ENCODE assay signal across 9 cellular contexts in the genomic region with DNA sequence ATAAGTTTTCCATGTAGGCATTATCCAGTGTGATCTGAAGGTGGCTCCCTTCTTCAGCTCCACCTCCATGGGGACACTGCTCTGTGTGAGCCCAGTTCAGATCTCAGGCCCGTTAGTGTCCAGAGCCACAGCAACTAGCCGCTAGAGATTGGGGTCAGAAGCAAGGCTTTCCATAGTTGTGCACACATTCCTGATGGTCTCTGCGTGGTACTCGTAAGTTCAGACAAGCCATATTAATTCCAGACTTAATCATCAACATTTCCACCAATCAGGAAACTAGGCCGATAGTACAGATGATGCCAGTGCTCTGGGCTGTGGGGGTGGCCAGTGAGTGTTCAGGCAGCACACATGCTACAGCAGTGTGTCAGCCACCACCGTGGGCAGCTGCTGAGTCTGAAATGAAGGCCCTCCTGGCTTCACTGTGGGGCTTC. TPM values are rescaled to one million over a fixed set of nuclear protein-coding genes. Genes with fewer than 3 reads are reported as not detected.
DNase-seq lines count a peak whose midpoint lies in the region; ATAC-seq and TF ChIP-seq lines count a peak whose summit lies in the region.
"Had no signal": no experiment of that assay in that cellular context is flagged by ENCODE, and none has a peak within 500 bp of the region (broad histone marks: within the 10 kb centered on the region; RNA-seq: fewer than 3 reads in every experiment).

No MANE protein-coding gene starts in this region.

- no peak overlapping the region for H3K4me3 ChIP-seq in RWPE2 (ENCODE audit: severe bottlenecking)
- H3K4me3 ChIP-seq in gastrocnemius medialis: no peak overlapping the region

- in situ Hi-C loops in gastrocnemius medialis (cut with MboI; ENCODE audit: low sequenced_read_pairs in 4 of 4): no loop called here

- no peak for TF ChIP-seq POLR2A in gastrocnemius medialis (IDR thresholded peaks at IDR 0.05)

- no peak for TF ChIP-seq CTCF in RWPE2 (IDR thresholded peaks at IDR 0.05; ENCODE audit: poor library complexity, severe bottlenecking)
- peak in 1 of 5 experiments; percentile 39 for TF ChIP-seq CTCF in gastrocnemius medialis (IDR thresholded peaks at IDR 0.05 in 4 of 5, conservative IDR thresholded peaks at IDR 0.05 in 1 of 5)

- peak; percentile 94 for ATAC-seq in RWPE2 (ENCODE audit: low read depth)
- ATAC-seq in esophagus mucosa: peak; percentile 91
- ATAC-seq in gastrocnemius medialis: peak; percentile 79 to 84
- ATAC-seq in HG03342 (IDR thresholded peaks at IDR 0.05; ENCODE audit: unreplicated experiment): no peak
- ATAC-seq in HG02885 (IDR thresholded peaks at IDR 0.05; ENCODE audit: poor library complexity, unreplicated experiment): no peak
- ATAC-seq: right cardiac atrium had no signal

- DNase-seq in H4 (ENCODE audit: low spot score) (peak; percentile 63), RWPE2 (ENCODE audit: low spot score) (peak; percentile 73), gastrocnemius medialis (peak in 1 of 2 donors; percentile 36), NCI-H2081 treated with DMSO at 0.1 percent for 48 hours (lab: John Stamatoyannopoulos, UW) (no peak)
- DNase-seq: H9, right cardiac atrium had no signal

- no peaks in the 10 kb centered on the region for H3K27me3 ChIP-seq in RWPE2 (ENCODE audit: insufficient read depth, poor library complexity, severe bottlenecking)
- H3K27me3 ChIP-seq in gastrocnemius medialis: no peaks in the 10 kb centered on the region

- H3K27ac ChIP-seq in RWPE2 (ENCODE audit: poor library complexity, severe bottlenecking): peak overlapping the region; percentile 10
- peak overlapping the region; percentile 45 to 71 (median 50) for H3K27ac ChIP-seq in gastrocnemius medialis

- no peaks in the 10 kb centered on the region for H3K4me1 ChIP-seq in RWPE2 (ENCODE audit: insufficient read depth, poor library complexity, severe bottlenecking)
- no peaks in the 10 kb centered on the region for H3K4me1 ChIP-seq in gastrocnemius medialis

- intact Hi-C loops in gastrocnemius medialis (cut with DNase I; ENCODE audit: low total_unique reads): no loop called here

- no peaks in the 10 kb centered on the region for H3K9me3 ChIP-seq in RWPE2 (ENCODE audit: severe bottlenecking)
- H3K9me3 ChIP-seq in gastrocnemius medialis: no peaks in the 10 kb centered on the region

- H3K36me3 ChIP-seq in RWPE2 (ENCODE audit: low read depth) (no peaks in the 10 kb centered on the region), gastrocnemius medialis (peaks cover 0 to under 1% of the 10 kb centered on the region in 2 donors)

RNA-seq across cellular contexts. Expression of gene SYNCRIP, which starts 17.5 kb away (rescaled TPM):
- 43.6 and 57.2 TPM in 2 replicates for total RNA-seq in H4 (2014; rRNA removed; shearing (Covaris generic))
- total RNA-seq in esophagus mucosa (90.9 TPM), gastrocnemius medialis (10 to 100 TPM; 43.0 to 59.3 (median 54.5) TPM)

Comparison
In these comparisons a context has a peak if more than half of its experiments do, and no peak if none do; other contexts are left out.
1. ATAC-seq: peak in RWPE2 (single experiment), esophagus mucosa (single experiment) and gastrocnemius medialis (2 of 2); none in HG03342 (single experiment) and HG02885 (single experiment).